In the genomic region with DNA sequence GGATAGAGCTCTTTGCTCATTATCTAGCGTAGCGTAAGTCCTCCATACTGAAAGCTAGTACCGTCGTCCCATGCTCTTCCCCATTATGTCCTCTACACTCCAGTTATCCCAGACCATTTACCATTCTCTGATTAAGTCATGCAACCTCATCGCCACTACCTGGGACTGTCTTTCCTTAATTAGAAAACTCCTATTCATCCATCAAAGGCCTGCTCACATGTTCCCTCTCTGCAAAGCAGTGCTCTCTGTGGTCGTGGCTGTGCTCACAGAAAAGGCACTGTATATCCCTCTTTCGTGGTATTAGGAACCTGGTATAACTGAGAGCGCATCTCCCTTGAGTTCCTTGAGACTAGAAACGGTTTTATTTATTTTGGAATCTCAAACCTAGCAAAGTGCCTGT, we compare ENCODE assay signal across 17 cellular contexts.
DNase-seq lines count a peak whose midpoint lies in the region; ATAC-seq and TF ChIP-seq lines count a peak whose summit lies in the region.
"Had no signal": no experiment of that assay in that cellular context is flagged by ENCODE, and none has a peak within 500 bp of the region (broad histone marks: within the 10 kb centered on the region; RNA-seq: fewer than 3 reads in every experiment).

No MANE protein-coding gene starts in this region.

- intact Hi-C loops in breast epithelium (cut with DNase I; ENCODE audit: low total_unique reads): no loop called here

- TF ChIP-seq POLR2A in breast epithelium (IDR thresholded peaks at IDR 0.05): no peak

- no peaks in the 10 kb centered on the region for H3K36me3 ChIP-seq in BLaER1 treated with 17β-estradiol and CSF1 and Interleukin-3, amounts not matched to agents 10 nM and 100 nM
- H3K36me3 ChIP-seq in KMS-11 (ENCODE audit: insufficient read depth): no peaks in the 10 kb centered on the region
- no peaks in the 10 kb centered on the region for H3K36me3 ChIP-seq in breast epithelium
- H3K36me3 ChIP-seq: BE2C had no signal

- peaks cover 18 to 29% (median 23%) of the 10 kb centered on the region in 10 experiments for H3K4me1 ChIP-seq in BLaER1 treated with 17β-estradiol and CSF1 and Interleukin-3, amounts not matched to agents 10 nM and 100 nM
- H3K4me1 ChIP-seq in KMS-11 (ENCODE audit: low read depth, poor library complexity, severe bottlenecking) (peaks cover 50% of the 10 kb centered on the region), breast epithelium (no peaks in the 10 kb centered on the region)
- H3K4me1 ChIP-seq: BE2C had no signal

- H3K9me3 Mint-ChIP-seq in immature natural killer cell: no peaks in the 10 kb centered on the region
- H3K9me3 Mint-ChIP-seq: GM23338, HFFc6, IgD-negative memory B cell had no signal

- H3K27ac ChIP-seq in BLaER1 treated with 17β-estradiol and CSF1 and Interleukin-3, amounts not matched to agents 10 nM and 100 nM: peak overlapping the region in 9 of 11 experiments; percentile 58 to 82 (median 74); a peak in 16 of 22 replicates
- H3K27ac ChIP-seq in KMS-11 (no peak overlapping the region), breast epithelium (no peak overlapping the region)

- H3K79me2 ChIP-seq in KMS-11 (ENCODE audit: insufficient read depth, low read depth): no peaks in the 10 kb centered on the region

- H3K4me1 Mint-ChIP-seq in immature natural killer cell: peaks cover 36% of the 10 kb centered on the region in 2 donors
- H3K4me1 Mint-ChIP-seq: IgD-negative memory B cell had no signal

- DNase-seq in immature natural killer cell: no peak
- no peak for DNase-seq in breast epithelium (ENCODE audit: low spot score in 2 of 2)
- DNase-seq in NCI-H2227 treated with DMSO at 0.1 percent for 48 hours (lab: John Stamatoyannopoulos, UW): no peak
- DNase-seq: ACHN; BE2C; CD4-positive, alpha-beta memory T cell; DMS153; GDM1; HCEC 1CT; HFFc6 had no signal

- H3K4me3 ChIP-seq in BLaER1 treated with 17β-estradiol and CSF1 and Interleukin-3, amounts not matched to agents 10 nM and 100 nM: no peak overlapping the region
- H3K4me3 ChIP-seq in KMS-11 (IDR thresholded peaks at IDR 0.05; ENCODE audit: insufficient read depth, low read depth, low read length) (no peak overlapping the region), breast epithelium (no peak overlapping the region)
- H3K4me3 ChIP-seq: GM23338 had no signal

- peak overlapping the region in 4 of 11 experiments; percentile 60 to 67 (median 64); a peak in 9 of 22 replicates for H3K9ac ChIP-seq in BLaER1 treated with 17β-estradiol and CSF1 and Interleukin-3, amounts not matched to agents 10 nM and 100 nM
- no peak overlapping the region for H3K9ac ChIP-seq in KMS-11

- peaks cover 0 to 4% (median 3%) of the 10 kb centered on the region in 3 donors for H3K27me3 Mint-ChIP-seq in immature natural killer cell (ENCODE audit: low read depth in 3 of 3)

- H3K36me3 Mint-ChIP-seq in immature natural killer cell: no peaks in the 10 kb centered on the region
- H3K36me3 Mint-ChIP-seq: CD14-positive monocyte; CD4-positive, alpha-beta memory T cell; IgD-negative memory B cell had no signal

- H3K4me2 ChIP-seq in BLaER1 treated with 17β-estradiol and CSF1 and Interleukin-3, amounts not matched to agents 10 nM and 100 nM: peak overlapping the region; percentile 34 to 76 (median 58); a peak in 19 of 22 replicates
- peak overlapping the region; percentile 73; the same call in 1 of the 2 replicates for H3K4me2 ChIP-seq in KMS-11
- H3K4me2 ChIP-seq: GM23338 had no signal

- no peak overlapping the region for H2AFZ ChIP-seq in KMS-11 (ENCODE audit: low read depth)
- H2AFZ ChIP-seq: GM23338 had no signal

- TF ChIP-seq CTCF in KMS-11 (conservative IDR thresholded peaks at IDR 0.05; ENCODE audit: low read depth, low read length) (no peak), breast epithelium (IDR thresholded peaks at IDR 0.05) (no peak)

- no peak overlapping the region for H3K4me3 Mint-ChIP-seq in immature natural killer cell
- H3K4me3 Mint-ChIP-seq: CD14-positive monocyte, GM23338, HFFc6, IgD-negative memory B cell had no signal

- H4K20me1 ChIP-seq in BLaER1 treated with 17β-estradiol and CSF1 and Interleukin-3, amounts not matched to agents 10 nM and 100 nM: no peaks in the 10 kb centered on the region
- H4K20me1 ChIP-seq in KMS-11 (ENCODE audit: insufficient read depth): no peaks in the 10 kb centered on the region

- H3K27me3 ChIP-seq in BLaER1 treated with 17β-estradiol and CSF1 and Interleukin-3, amounts not matched to agents 10 nM and 100 nM: no peaks in the 10 kb centered on the region
- H3K27me3 ChIP-seq in KMS-11 (ENCODE audit: insufficient read depth, low read depth) (no peaks in the 10 kb centered on the region), breast epithelium (no peaks in the 10 kb centered on the region)

- no peak for ATAC-seq in HG02973 (IDR thresholded peaks at IDR 0.05; ENCODE audit: unreplicated experiment)
- ATAC-seq: GM23338, HepG2 had no signal

- H3K27ac Mint-ChIP-seq in immature natural killer cell: peak overlapping the region in 5 of 6 donors; percentile 45 to 95 (median 90)
- H3K27ac Mint-ChIP-seq: GM23338, HFFc6 had no signal

- peaks cover 0 to 13% (median 8%) of the 10 kb centered on the region in 11 experiments; a peak in 15 of 22 replicates for H3K9me3 ChIP-seq in BLaER1 treated with 17β-estradiol and CSF1 and Interleukin-3, amounts not matched to agents 10 nM and 100 nM (replicated peaks in 1 of 11)
- no peaks in the 10 kb centered on the region for H3K9me3 ChIP-seq in breast epithelium

Comparison
In these comparisons a context has a peak if more than half of its experiments do, and no peak if none do; other contexts are left out.
1. H3K27ac ChIP-seq: peak in BLaER1 treated with 17β-estradiol and CSF1 and Interleukin-3, amounts not matched to agents 10 nM and 100 nM (9 of 11); none in KMS-11 (single experiment) and breast epithelium (0 of 2).